9 cellular contexts compared by ENCODE assay signal in genomic region chr11:8342821-8343681, GRCh38.
DNase-seq lines count a peak whose midpoint lies in the region; ATAC-seq and TF ChIP-seq lines count a peak whose summit lies in the region.
"Had no signal": no experiment of that assay in that cellular context is flagged by ENCODE, and none has a peak within 500 bp of the region (broad histone marks: within the 10 kb centered on the region; RNA-seq: fewer than 3 reads in every experiment).

No MANE protein-coding gene starts in this region.

- H3K27me3 ChIP-seq in GM06990 (replicated peaks; ENCODE audit: control insufficient read depth, insufficient read depth, low read length) (no peaks in the 10 kb centered on the region), ascending aorta (no peaks in the 10 kb centered on the region)

- ATAC-seq in HG02981 (IDR thresholded peaks at IDR 0.05; ENCODE audit: unreplicated experiment) = peak; percentile 76
- peak; percentile 89 for ATAC-seq in activated B cell treated with CpG ODN at 0.5 μM for 24 hours (ENCODE audit: low read depth)

- no peak for TF ChIP-seq CTCF in GM06990 (IDR thresholded peaks at IDR 0.05; ENCODE audit: insufficient read depth, low read length, poor library complexity, severe bottlenecking)
- no peak for TF ChIP-seq CTCF in activated B cell treated with CpG ODN at 0.5 μM for 24 hours (IDR thresholded peaks at IDR 0.05)
- TF ChIP-seq CTCF in ascending aorta (IDR thresholded peaks at IDR 0.05) = no peak

- peaks cover 28% of the 10 kb centered on the region for H3K4me1 Mint-ChIP-seq in activated B cell treated with CpG ODN at 0.5 μM for 24 hours

- intact Hi-C loops in activated B cell treated with CpG ODN at 0.5 μM for 24 hours (cut with micrococcal nuclease) (loop anchor here (1.0 to 5.0 kb wide), 5 partner anchors 15 to 189 kb away; partner anchors contain the start of gene LMO1), ascending aorta (cut with DNase I) (no loop called here)

- H3K9me3 Mint-ChIP-seq in activated B cell treated with CpG ODN at 0.5 μM for 24 hours = peaks cover 2% of the 10 kb centered on the region

- DNase-seq in GM06990 (ENCODE audit: extremely low read depth, insufficient read length) (peak; percentile 62), GM19238 (ENCODE audit: insufficient read length, low spot score) (peak; percentile 45), activated B cell treated with CpG ODN at 0.5 μM for 24 hours (peak; percentile 43), NCI-H1417 treated with DMSO at 0.1 percent for 48 hours (lab: John Stamatoyannopoulos, UW) (no peak), ascending aorta (ENCODE audit: low spot score in 2 of 2) (no peak), NCI-H748 (lab: John Stamatoyannopoulos, UW; ENCODE audit: unreplicated experiment) (no peak), medulla oblongata (ENCODE audit: extremely low spot score) (no peak)
- DNase-seq: NCI-H1105 treated with DMSO at 0.1 percent for 48 hours had no signal

- H3K27ac Mint-ChIP-seq in activated B cell treated with CpG ODN at 0.5 μM for 24 hours = peak overlapping the region; percentile 83

- H3K9me3 ChIP-seq in ascending aorta = no peaks in the 10 kb centered on the region

- no peaks in the 10 kb centered on the region for H3K27me3 Mint-ChIP-seq in activated B cell treated with CpG ODN at 0.5 μM for 24 hours

- H3K27ac ChIP-seq in ascending aorta = no peak overlapping the region

- H3K36me3 Mint-ChIP-seq in activated B cell treated with CpG ODN at 0.5 μM for 24 hours (ENCODE audit: low read depth) = no peaks in the 10 kb centered on the region

- H3K36me3 ChIP-seq in GM06990 (ENCODE audit: control insufficient read depth, insufficient read depth, low read length) (no peaks in the 10 kb centered on the region), ascending aorta (no peaks in the 10 kb centered on the region)

- POLR2A ChIA-PET in activated B cell treated with CpG ODN at 0.5 μM for 24 hours (lab: Charles Lee) = interaction anchor here (0.6 to 1.1 kb wide), 2 partner anchors 11 to 191 kb away, joined by 3 to 6 read pairs; no protein-coding TSS in a partner anchor

- no peaks in the 10 kb centered on the region for H3K4me1 ChIP-seq in ascending aorta

- H3K4me3 Mint-ChIP-seq in activated B cell treated with CpG ODN at 0.5 μM for 24 hours = peak overlapping the region; percentile 68

- CTCF ChIA-PET in activated B cell treated with CpG ODN at 0.5 μM for 24 hours (lab: Charles Lee) = interaction anchor here (0.7 to 1.2 kb wide), 4 partner anchors 11 to 224 kb away, joined by 3 to 4 read pairs (median 4); no protein-coding TSS in a partner anchor

- no peak overlapping the region for H3K4me3 ChIP-seq in GM06990 (replicated peaks; ENCODE audit: low read depth, low read length)
- H3K4me3 ChIP-seq in ascending aorta = no peak overlapping the region

Comparison
In these comparisons a context has a peak if more than half of its experiments do, and no peak if none do; other contexts are left out.
1. DNase-seq: peak in GM06990 (single experiment), GM19238 (single experiment) and activated B cell treated with CpG ODN at 0.5 μM for 24 hours (single experiment); none in NCI-H1417 treated with DMSO at 0.1 percent for 48 hours (single experiment), ascending aorta (0 of 2), NCI-H748 (single experiment) and medulla oblongata (single experiment).